In genomic region chr11:16612801-16613400, GRCh38 we compare ENCODE assay signal across 1 cellular context.
TF ChIP-seq lines count a peak whose summit lies in the region.

No MANE protein-coding gene starts in this region.

TF ChIP-seq in K562, 482 proteins besides CTCF, POLR2A, EP300 and RAD21 (continued from another document):
- TF ChIP-seq POLR2AphosphoS2 (IDR thresholded peaks at IDR 0.05; ENCODE audit: low read length) = no peak
- no peak for TF ChIP-seq ZBTB1 (CRISPR knock-in tag; IDR thresholded peaks at IDR 0.05; ENCODE audit: borderline replicate concordance, low read depth)
- no peak for TF ChIP-seq HDGF (IDR thresholded peaks at IDR 0.05)
- TF ChIP-seq ZNF282 (CRISPR knock-in tag; IDR thresholded peaks at IDR 0.05) = no peak
- no peak for TF ChIP-seq CBX1 (IDR thresholded peaks at IDR 0.05; ENCODE audit: low read depth)
- no peak for TF ChIP-seq NR2C1 (IDR thresholded peaks at IDR 0.05)
- TF ChIP-seq NR2C1 (tag; IDR thresholded peaks at IDR 0.05) = no peak
- TF ChIP-seq, protein P1, sequence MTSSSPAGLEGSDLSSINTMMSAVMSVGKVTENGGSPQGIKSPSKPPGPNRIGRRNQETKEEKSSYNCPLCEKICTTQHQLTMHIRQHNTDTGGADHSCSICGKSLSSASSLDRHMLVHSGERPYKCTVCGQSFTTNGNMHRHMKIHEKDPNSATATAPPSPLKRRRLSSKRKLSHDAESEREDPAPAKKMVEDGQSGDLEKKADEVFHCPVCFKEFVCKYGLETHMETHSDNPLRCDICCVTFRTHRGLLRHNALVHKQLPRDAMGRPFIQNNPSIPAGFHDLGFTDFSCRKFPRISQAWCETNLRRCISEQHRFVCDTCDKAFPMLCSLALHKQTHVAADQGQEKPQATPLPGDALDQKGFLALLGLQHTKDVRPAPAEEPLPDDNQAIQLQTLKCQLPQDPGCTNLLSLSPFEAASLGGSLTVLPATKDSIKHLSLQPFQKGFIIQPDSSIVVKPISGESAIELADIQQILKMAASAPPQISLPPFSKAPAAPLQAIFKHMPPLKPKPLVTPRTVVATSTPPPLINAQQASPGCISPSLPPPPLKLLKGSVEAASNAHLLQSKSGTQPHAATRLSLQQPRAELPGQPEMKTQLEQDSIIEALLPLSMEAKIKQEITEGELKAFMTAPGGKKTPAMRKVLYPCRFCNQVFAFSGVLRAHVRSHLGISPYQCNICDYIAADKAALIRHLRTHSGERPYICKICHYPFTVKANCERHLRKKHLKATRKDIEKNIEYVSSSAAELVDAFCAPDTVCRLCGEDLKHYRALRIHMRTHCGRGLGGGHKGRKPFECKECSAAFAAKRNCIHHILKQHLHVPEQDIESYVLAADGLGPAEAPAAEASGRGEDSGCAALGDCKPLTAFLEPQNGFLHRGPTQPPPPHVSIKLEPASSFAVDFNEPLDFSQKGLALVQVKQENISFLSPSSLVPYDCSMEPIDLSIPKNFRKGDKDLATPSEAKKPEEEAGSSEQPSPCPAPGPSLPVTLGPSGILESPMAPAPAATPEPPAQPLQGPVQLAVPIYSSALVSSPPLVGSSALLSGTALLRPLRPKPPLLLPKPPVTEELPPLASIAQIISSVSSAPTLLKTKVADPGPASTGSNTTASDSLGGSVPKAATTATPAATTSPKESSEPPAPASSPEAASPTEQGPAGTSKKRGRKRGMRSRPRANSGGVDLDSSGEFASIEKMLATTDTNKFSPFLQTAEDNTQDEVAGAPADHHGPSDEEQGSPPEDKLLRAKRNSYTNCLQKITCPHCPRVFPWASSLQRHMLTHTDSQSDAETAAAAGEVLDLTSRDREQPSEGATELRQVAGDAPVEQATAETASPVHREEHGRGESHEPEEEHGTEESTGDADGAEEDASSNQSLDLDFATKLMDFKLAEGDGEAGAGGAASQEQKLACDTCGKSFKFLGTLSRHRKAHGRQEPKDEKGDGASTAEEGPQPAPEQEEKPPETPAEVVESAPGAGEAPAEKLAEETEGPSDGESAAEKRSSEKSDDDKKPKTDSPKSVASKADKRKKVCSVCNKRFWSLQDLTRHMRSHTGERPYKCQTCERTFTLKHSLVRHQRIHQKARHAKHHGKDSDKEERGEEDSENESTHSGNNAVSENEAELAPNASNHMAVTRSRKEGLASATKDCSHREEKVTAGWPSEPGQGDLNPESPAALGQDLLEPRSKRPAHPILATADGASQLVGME (CRISPR knock-in tag; IDR thresholded peaks at IDR 0.05) = no peak
- no peak for TF ChIP-seq NUFIP1 (IDR thresholded peaks at IDR 0.05; ENCODE audit: partially characterized antibody)
